22 cellular contexts compared by ENCODE assay signal in genomic region chr19:18708452-18709231, GRCh38. TPM values are rescaled to one million over a fixed set of nuclear protein-coding genes. Genes with fewer than 3 reads are reported as not detected.
DNase-seq lines count a peak whose midpoint lies in the region; ATAC-seq and TF ChIP-seq lines count a peak whose summit lies in the region.
"Had no signal": no experiment of that assay in that cellular context is flagged by ENCODE, and none has a peak within 500 bp of the region (broad histone marks: within the 10 kb centered on the region; RNA-seq: fewer than 3 reads in every experiment).

No MANE protein-coding gene starts in this region.

- WGBS in thyroid gland, 2 donors = 77 to 96% methylated on average over 9 to 16 of the region's 25 CpGs

- peak; percentile 86 for DNase-seq in DMS53 (lab: John Stamatoyannopoulos, UW)
- peak; percentile 87 for DNase-seq in NCI-H1105 (lab: John Stamatoyannopoulos, UW)
- DNase-seq in RPMI8226 = peak; percentile 81
- no peak for DNase-seq in mucosa of descending colon
- no peak for DNase-seq in uterus
- DNase-seq in activated CD4-positive, alpha-beta T cell treated with anti-CD3 and anti-CD28 coated beads, Interleukin-2, amount 50 U/mL, for 1 hour = no peak
- DNase-seq in mucosa of gallbladder (ENCODE audit: low spot score) = no peak
- no peak for DNase-seq in thyroid gland
- DNase-seq: activated CD4-positive, CD25-positive, alpha-beta regulatory T cell; activated CD8-positive, alpha-beta memory T cell treated with anti-CD3 and anti-CD28 coated beads, Interleukin-2, amount 10 ng/mL, durations not matched to agents 7 days and 5 days; C1 segment of cervical spinal cord; DND-41; dorsolateral prefrontal cortex; immature natural killer cell; KG1; mesendoderm; NCI-H1436; Peyer's patch; stimulated activated naive CD4-positive, alpha-beta T cell; trophoblast cell had no signal

- TF ChIP-seq POLR2A in uterus (IDR thresholded peaks at IDR 0.05) = no peak
- no peak for TF ChIP-seq POLR2A in thyroid gland (IDR thresholded peaks at IDR 0.05)

- no peaks in the 10 kb centered on the region for H3K9me3 ChIP-seq in mucosa of descending colon
- H3K9me3 ChIP-seq in uterus = no peaks in the 10 kb centered on the region
- no peaks in the 10 kb centered on the region for H3K9me3 ChIP-seq in thyroid gland
- H3K9me3 ChIP-seq: esophagus muscularis mucosa, Peyer's patch had no signal

- no peaks in the 10 kb centered on the region for H3K27me3 ChIP-seq in uterus
- no peaks in the 10 kb centered on the region for H3K27me3 ChIP-seq in thyroid gland
- H3K27me3 ChIP-seq: cardiac muscle cell, dorsolateral prefrontal cortex, esophagus muscularis mucosa, Peyer's patch had no signal

- intact Hi-C loops in mucosa of descending colon (cut with DNase I, micrococcal nuclease) (no loop called here), uterus (cut with DNase I; ENCODE audit: low total_unique reads) (no loop called here), thyroid gland (cut with DNase I) (no loop called here)

- H3K27ac ChIP-seq in uterus (no peak overlapping the region), thyroid gland (no peak overlapping the region)
- H3K27ac ChIP-seq: cardiac muscle cell, esophagus muscularis mucosa, Peyer's patch had no signal

- H3K4me3 ChIP-seq in mucosa of descending colon (no peak overlapping the region), uterus (no peak overlapping the region), thyroid gland (replicated peaks in 1 of 3) (no peak overlapping the region)
- H3K4me3 ChIP-seq: cardiac muscle cell, dorsolateral prefrontal cortex, esophagus muscularis mucosa, Peyer's patch had no signal

- H3K36me3 ChIP-seq in mucosa of descending colon (ENCODE audit: low read depth) = no peaks in the 10 kb centered on the region
- no peaks in the 10 kb centered on the region for H3K36me3 ChIP-seq in uterus
- no peaks in the 10 kb centered on the region for H3K36me3 ChIP-seq in thyroid gland
- H3K36me3 ChIP-seq: cardiac muscle cell, Peyer's patch had no signal

- ATAC-seq in mucosa of descending colon = peak; percentile 75
- ATAC-seq: activated CD8-positive, alpha-beta memory T cell treated with anti-CD3 and anti-CD28 coated beads, Interleukin-2, amount 10 ng/mL, durations not matched to agents 7 days and 5 days had no signal

- H3K4me1 ChIP-seq in mucosa of descending colon (ENCODE audit: low read depth) (no peaks in the 10 kb centered on the region), uterus (peaks cover 0 to 11% of the 10 kb centered on the region in 2 donors), thyroid gland (no peaks in the 10 kb centered on the region)
- H3K4me1 ChIP-seq: Peyer's patch had no signal

- TF ChIP-seq CTCF in mucosa of descending colon (IDR thresholded peaks at IDR 0.05) (no peak), uterus (IDR thresholded peaks at IDR 0.05) (no peak), thyroid gland (IDR thresholded peaks at IDR 0.05) (no peak)

RNA-seq across cellular contexts. Expression of gene CRTC1, which starts 25.2 kb away (rescaled TPM):
- 10 to 100 TPM; 11.5 to 15.1 (median 12.5) TPM for total RNA-seq in mucosa of descending colon
- 10 to 100 TPM in 1 of 4 donors, 1 to 10 TPM in 3; 2.4 to 17.5 (median 6.7) TPM for total RNA-seq in uterus
- 23.6 TPM for total RNA-seq in mucosa of gallbladder
- 10 to 100 TPM; 12.3 to 15.9 (median 13.1) TPM for total RNA-seq in thyroid gland

Comparison
In these comparisons a context has a peak if more than half of its experiments do, and no peak if none do; other contexts are left out.
1. DNase-seq: peak in DMS53 (single experiment), NCI-H1105 (single experiment) and RPMI8226 (single experiment); none in mucosa of descending colon (0 of 3), uterus (0 of 2), activated CD4-positive, alpha-beta T cell treated with anti-CD3 and anti-CD28 coated beads, Interleukin-2, amount 50 U/mL, for 1 hour (single experiment), mucosa of gallbladder (single experiment) and thyroid gland (0 of 2).